Comparison of ENCODE assay signal across 8 cellular contexts in genomic region chrX:47650164-47651042, GRCh38. TPM values are rescaled to one million over a fixed set of nuclear protein-coding genes. Genes with fewer than 3 reads are reported as not detected.
DNase-seq lines count a peak whose midpoint lies in the region; ATAC-seq and TF ChIP-seq lines count a peak whose summit lies in the region.

TSS of gene ELK1 (minus strand) at chrX:47650563. CDS start at chrX:47641441, 9,122 bp downstream.

- WGBS in endodermal cell (ENCODE audit: insufficient coverage in 1 of 2, insufficient read length in 1 of 2), 2 experiments: 0 to 4% methylated on average over 4 to 61 of the region's 65 CpGs

- peak within 1 kb of the TSS; percentile 97 for H3K9ac ChIP-seq in NT2/D1 (ENCODE audit: insufficient read length, low read depth)
- peak within 1 kb of the TSS; percentile 60 for H3K9ac ChIP-seq in endodermal cell (ENCODE audit: extremely low read depth, low read length, poor library complexity, severe bottlenecking)

- no peak for TF ChIP-seq CTCF in endodermal cell (conservative IDR thresholded peaks at IDR 0.05)

- peaks cover 68% of the 10 kb centered on the region for H3K9me3 Mint-ChIP-seq in endodermal cell

- DNase-seq in COR-L47 (lab: John Stamatoyannopoulos, UW): peak; percentile 96
- peak in 75 of 76 experiments; percentile 46 to 98 (median 89) for DNase-seq in HUDEP-2 (lab: John Stamatoyannopoulos, UW; ENCODE audit: unreplicated experiment in 76 of 76)
- peak; percentile 97 for DNase-seq in NT2/D1 (ENCODE audit: low read depth, low spot score)
- DNase-seq in activated CD8-positive, alpha-beta memory T cell treated with anti-CD3 and anti-CD28 coated beads, Interleukin-2, amount 50 U/mL, for 24 hours (ENCODE audit: extremely low read depth): peak; percentile 60
- peak; percentile 98 for DNase-seq in endodermal cell
- peak; percentile 93 for DNase-seq in mesenteric fat pad (ENCODE audit: low spot score)
- peak; percentile 58 for DNase-seq in stimulated activated CD8-positive, alpha-beta memory T cell treated with anti-CD3 and anti-CD28 coated beads, Interleukin-15, amount 100 ng/mL, for 24 hours (ENCODE audit: low read depth)

- peak within 1 kb of the TSS; percentile 86 for H3K4me3 ChIP-seq in NT2/D1 (ENCODE audit: insufficient read length, low read depth)
- H3K4me3 ChIP-seq in endodermal cell (ENCODE audit: low read length): peak within 1 kb of the TSS; percentile 76

- peak within 1 kb of the TSS; percentile 94 for H3K27ac Mint-ChIP-seq in endodermal cell

- no peaks in the 10 kb centered on the region for H3K27me3 ChIP-seq in NT2/D1 (ENCODE audit: insufficient read depth, insufficient read length)
- no peaks in the 10 kb centered on the region for H3K27me3 ChIP-seq in endodermal cell (ENCODE audit: control insufficient read depth, insufficient read depth, low read length, poor library complexity, severe bottlenecking)

- H3K9me3 ChIP-seq in NT2/D1 (ENCODE audit: insufficient read depth, low read length): no peaks in the 10 kb centered on the region
- H3K9me3 ChIP-seq in endodermal cell (ENCODE audit: control insufficient read depth, low read length): no peaks in the 10 kb centered on the region

- H3K4me3 Mint-ChIP-seq in endodermal cell: peak within 1 kb of the TSS; percentile 71

- H3K36me3 Mint-ChIP-seq in endodermal cell (ENCODE audit: low read depth): peaks cover 23% of the 10 kb centered on the region

- H3K27me3 Mint-ChIP-seq in endodermal cell (ENCODE audit: insufficient read depth): no peaks in the 10 kb centered on the region

- peak within 1 kb of the TSS; percentile 26 for H3K27ac ChIP-seq in endodermal cell (ENCODE audit: low read depth, low read length)

- peaks cover 51% of the 10 kb centered on the region for H3K36me3 ChIP-seq in NT2/D1 (ENCODE audit: insufficient read depth, insufficient read length, low read length)
- peaks cover 13% of the 10 kb centered on the region for H3K36me3 ChIP-seq in endodermal cell (ENCODE audit: control insufficient read depth, insufficient read depth, low read length)

- peak; percentile 91 for ATAC-seq in GM21381 (IDR thresholded peaks at IDR 0.05; ENCODE audit: unreplicated experiment)

- H3K4me1 ChIP-seq in NT2/D1 (ENCODE audit: insufficient read depth, insufficient read length) (peaks cover 7% of the 10 kb centered on the region), endodermal cell (ENCODE audit: control insufficient read depth, insufficient read depth, low read length) (no peaks in the 10 kb centered on the region)

- peaks cover 11% of the 10 kb centered on the region for H3K4me1 Mint-ChIP-seq in endodermal cell

RNA-seq across cellular contexts. Expression of gene ELK1, which starts in this region (rescaled TPM):
- total RNA-seq in endodermal cell: 10 to 100 TPM; 30.8 to 37.0 TPM
- polyA plus RNA-seq in endodermal cell (2013, experiment 1 of 2): 19.5 TPM
- polyA plus RNA-seq in endodermal cell (2013, experiment 2 of 2): 19.4 TPM
- 40.3 TPM for total RNA-seq in mesenteric fat pad

Comparison
In these comparisons a context has a peak if more than half of its experiments do, and no peak if none do; other contexts are left out.
1. Peak in every context shown above with its lines: DNase-seq, ATAC-seq, H3K4me3 ChIP-seq and H3K27ac ChIP-seq.